ENCODE assay signal across 18 cellular contexts in the genomic region with DNA sequence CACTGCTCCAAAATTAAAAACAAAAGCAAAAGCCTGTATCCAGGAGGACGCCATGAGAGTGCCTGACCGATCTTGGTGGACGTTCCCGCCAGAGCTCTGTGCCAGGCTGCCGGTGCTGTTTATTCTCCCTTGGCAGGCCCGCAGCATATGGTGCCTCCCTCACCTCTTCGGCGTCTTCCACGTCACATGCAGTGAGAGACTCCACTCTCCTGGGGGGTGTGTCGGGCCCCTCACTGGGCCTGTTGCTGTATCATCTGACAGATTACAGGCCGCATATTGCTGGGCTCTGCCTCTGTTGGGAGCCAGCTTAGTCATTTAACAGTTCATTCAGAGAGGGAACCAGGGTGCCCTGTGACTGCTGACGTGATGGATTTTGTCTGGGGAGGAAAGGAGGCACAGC.
A peak's percentile ranks its signal among the peaks of the same experiment; 100 is the strongest.
DNase-seq lines count a peak whose midpoint lies in the region.
"Had no signal": no experiment of that assay in that cellular context is flagged by ENCODE, and none has a peak within 500 bp of the region (broad histone marks: within the 10 kb centered on the region; RNA-seq: fewer than 3 reads in every experiment).

No MANE protein-coding gene starts in this region.

- peak overlapping the region in 1 of 8 donors; percentile 50 for H3K27ac Mint-ChIP-seq in CD8-positive, alpha-beta memory T cell
- H3K27ac Mint-ChIP-seq: B cell; CD4-positive, CD25-positive, alpha-beta regulatory T cell had no signal

- peaks cover 0 to 4% (median 0%) of the 10 kb centered on the region in 3 donors for H3K36me3 Mint-ChIP-seq in CD8-positive, alpha-beta memory T cell
- H3K36me3 Mint-ChIP-seq: CD4-positive, CD25-positive, alpha-beta regulatory T cell had no signal

- no peak overlapping the region for H2BK15ac ChIP-seq in mesendoderm (replicated peaks; ENCODE audit: low read depth)

- H3K9me3 ChIP-seq in CD8-positive, alpha-beta memory T cell (ENCODE audit: low read length), result no peaks in the 10 kb centered on the region
- H3K9me3 ChIP-seq: Caco-2 had no signal

- H3K23ac ChIP-seq in mesendoderm (ENCODE audit: low read length), result no peak overlapping the region

- H3K79me2 ChIP-seq in mesendoderm (ENCODE audit: control insufficient read depth, insufficient read depth, low read length), result no peaks in the 10 kb centered on the region

- CTCF ChIA-PET in CD8-positive, alpha-beta memory T cell (lab: Charles Lee), result no interaction called here

- H3K9me3 Mint-ChIP-seq in CD8-positive, alpha-beta memory T cell, result peaks cover 2 to 6% (median 4%) of the 10 kb centered on the region in 5 donors

- no peak overlapping the region for H3K9ac ChIP-seq in mesendoderm (ENCODE audit: low read length)

- POLR2A ChIA-PET in CD8-positive, alpha-beta memory T cell (lab: Charles Lee), result no interaction called here

- no peaks in the 10 kb centered on the region for H3K4me1 Mint-ChIP-seq in CD8-positive, alpha-beta memory T cell
- H3K4me1 Mint-ChIP-seq: B cell had no signal

- no peak overlapping the region for H2BK120ac ChIP-seq in mesendoderm (ENCODE audit: low read depth, low read length)

- H3K4me3 Mint-ChIP-seq in CD8-positive, alpha-beta memory T cell, result no peak overlapping the region
- H3K4me3 Mint-ChIP-seq: B cell; CD4-positive, CD25-positive, alpha-beta regulatory T cell had no signal

- DNase-seq in NCI-H2171 treated with DMSO at 0.1 percent for 48 hours (lab: John Stamatoyannopoulos, UW) (peak; percentile 6), NCI-H2171 (lab: John Stamatoyannopoulos, UW) (no peak), NCI-H69 (lab: John Stamatoyannopoulos, UW) (peak; percentile 2), mesendoderm (peak; percentile 12), NCI-H1417 (lab: John Stamatoyannopoulos, UW) (no peak)
- DNase-seq in CD8-positive, alpha-beta memory T cell, result no peak
- DNase-seq in activated naive CD4-positive, alpha-beta T cell treated with Interleukin-2 at 50 U/mL for 16 hours, result no peak
- DNase-seq: Caco-2; CD4-positive, CD25-positive, alpha-beta regulatory T cell; DMS53; EL; IMR-90; NCI-H1105; NCI-H1694 treated with DMSO at 0.1 percent for 48 hours; NCI-H2081 treated with DMSO at 0.1 percent for 48 hours; NCI-H510A; OCI-M1 had no signal

- H2BK5ac ChIP-seq in mesendoderm (ENCODE audit: low read length), result no peak overlapping the region

- no peak overlapping the region for H3K4me3 ChIP-seq in CD8-positive, alpha-beta memory T cell (ENCODE audit: low read length)
- no peak overlapping the region for H3K4me3 ChIP-seq in mesendoderm (ENCODE audit: low read length)

- no peaks in the 10 kb centered on the region for H3K4me1 ChIP-seq in CD8-positive, alpha-beta memory T cell (ENCODE audit: insufficient read depth, low read length)
- H3K4me1 ChIP-seq in mesendoderm (ENCODE audit: control insufficient read depth, low read depth, low read length), result no peaks in the 10 kb centered on the region
- H3K4me1 ChIP-seq: Caco-2 had no signal

- no peak overlapping the region for H3K4ac ChIP-seq in mesendoderm (ENCODE audit: low read depth, low read length)

- H2AK5ac ChIP-seq in mesendoderm (ENCODE audit: low read length), result no peak overlapping the region

- no CpG with 5 or more reads among the region's 12 CpGs for WGBS in mesendoderm (ENCODE audit: extremely low coverage, insufficient coverage, low lambda C conversion rate)

- no peak overlapping the region for H3K56ac ChIP-seq in mesendoderm (ENCODE audit: low read length)

- H3K18ac ChIP-seq in mesendoderm (ENCODE audit: low read length), result no peak overlapping the region

- H4K8ac ChIP-seq in mesendoderm (ENCODE audit: low read depth, low read length), result no peak overlapping the region

- no peak overlapping the region for H3K4me2 ChIP-seq in mesendoderm (ENCODE audit: low read length)

- no peaks in the 10 kb centered on the region for H3K79me1 ChIP-seq in mesendoderm (ENCODE audit: low read length)

- peaks cover 0 to 4% of the 10 kb centered on the region in 2 donors for H3K27me3 Mint-ChIP-seq in CD8-positive, alpha-beta memory T cell
- H3K27me3 Mint-ChIP-seq: CD4-positive, CD25-positive, alpha-beta regulatory T cell had no signal

- no peaks in the 10 kb centered on the region for H3K36me3 ChIP-seq in CD8-positive, alpha-beta memory T cell (ENCODE audit: insufficient read depth, low read length)
- no peaks in the 10 kb centered on the region for H3K36me3 ChIP-seq in mesendoderm (ENCODE audit: control insufficient read depth, insufficient read depth, low read length)

- no peaks in the 10 kb centered on the region for H3K27me3 ChIP-seq in CD8-positive, alpha-beta memory T cell (ENCODE audit: insufficient read depth, low read length, poor library complexity, severe bottlenecking)
- H3K27me3 ChIP-seq in mesendoderm (ENCODE audit: insufficient read depth, low read length, poor library complexity), result no peaks in the 10 kb centered on the region

- H3K27ac ChIP-seq in CD8-positive, alpha-beta memory T cell (ENCODE audit: low read depth, low read length), result peak overlapping the region; percentile 9
- no peak overlapping the region for H3K27ac ChIP-seq in mesendoderm (ENCODE audit: low read depth, low read length)

- H4K5ac ChIP-seq in mesendoderm (ENCODE audit: low read length), result no peak overlapping the region

Comparison
In these comparisons a context has a peak if more than half of its experiments do, and no peak if none do; other contexts are left out.
1. DNase-seq: peak in NCI-H2171 treated with DMSO at 0.1 percent for 48 hours (single experiment), NCI-H69 (single experiment) and mesendoderm (single experiment); none in NCI-H2171 (single experiment), CD8-positive, alpha-beta memory T cell (0 of 5), activated naive CD4-positive, alpha-beta T cell treated with Interleukin-2 at 50 U/mL for 16 hours (single experiment) and NCI-H1417 (0 of 3).